1 cellular context compared by ENCODE assay signal in genomic region chr17:59513934-59514841, GRCh38.
TF ChIP-seq lines count a peak whose summit lies in the region.

No MANE protein-coding gene starts in this region.

TF ChIP-seq in HepG2, 621 proteins besides CTCF, POLR2A, EP300 and RAD21 (continued from another document and continues in another):
- TF ChIP-seq STAT6 (CRISPR knock-in tag; IDR thresholded peaks at IDR 0.05; ENCODE audit: borderline replicate concordance) (0 out of 2 replicates have a peak, but pooled peaks have one; percentile 68), ZFP41 (CRISPR knock-in tag; IDR thresholded peaks at IDR 0.05; ENCODE audit: borderline replicate concordance) (no peak), ATF3 (CRISPR knock-in tag; IDR thresholded peaks at IDR 0.05) (no peak), DNMT1 (CRISPR knock-in tag; IDR thresholded peaks at IDR 0.05) (no peak), ZNF160 (CRISPR knock-in tag; IDR thresholded peaks at IDR 0.05) (peak; percentile 32; the same call in 1 of the 2 replicates), ZNF207 (IDR thresholded peaks at IDR 0.05; ENCODE audit: borderline replicate concordance) (no peak), CEBPG (CRISPR knock-in tag; IDR thresholded peaks at IDR 0.05) (peak; percentile 98), ZNF318 (CRISPR knock-in tag; IDR thresholded peaks at IDR 0.05) (no peak), PHF21A (CRISPR knock-in tag; IDR thresholded peaks at IDR 0.05) (peak; percentile 81), POGK (CRISPR knock-in tag; conservative IDR thresholded peaks at IDR 0.05) (0 out of 2 replicates have a peak, but pooled peaks have one; percentile 44), ZFP1 (CRISPR knock-in tag; IDR thresholded peaks at IDR 0.05) (peak; percentile 69; the same call in 1 of the 2 replicates), CREM (IDR thresholded peaks at IDR 0.05) (peak; percentile 73; the same call in 1 of the 2 replicates), CREM (CRISPR knock-in tag; IDR thresholded peaks at IDR 0.05) (no peak), SNAI1 (CRISPR knock-in tag; IDR thresholded peaks at IDR 0.05; ENCODE audit: borderline replicate concordance) (no peak), ZFP62 (CRISPR knock-in tag; IDR thresholded peaks at IDR 0.05) (no peak), ZNF407 (CRISPR knock-in tag; IDR thresholded peaks at IDR 0.05; ENCODE audit: not compliant biosample characterization) (no peak), ZNF367 (CRISPR knock-in tag; IDR thresholded peaks at IDR 0.05; ENCODE audit: borderline replicate concordance) (no peak), ZNF704 (CRISPR knock-in tag; IDR thresholded peaks at IDR 0.05; ENCODE audit: borderline replicate concordance) (no peak), ELK4 (CRISPR knock-in tag; IDR thresholded peaks at IDR 0.05; ENCODE audit: borderline replicate concordance) (no peak), GMEB1 (CRISPR knock-in tag; IDR thresholded peaks at IDR 0.05; ENCODE audit: borderline replicate concordance) (no peak), ZNF260 (CRISPR knock-in tag; IDR thresholded peaks at IDR 0.05; ENCODE audit: borderline replicate concordance, low read depth) (no peak), NAIF1 (CRISPR knock-in tag; IDR thresholded peaks at IDR 0.05; ENCODE audit: borderline replicate concordance) (no peak), ZNF766 (CRISPR knock-in tag; IDR thresholded peaks at IDR 0.05; ENCODE audit: borderline replicate concordance) (no peak), TCF12 (IDR thresholded peaks at IDR 0.05) (no peak), TCF12 (CRISPR knock-in tag; IDR thresholded peaks at IDR 0.05) (no peak; the same call in 1 of the 2 replicates)
